1 cellular context compared by ENCODE assay signal in genomic region chr2:103176289-103176915, GRCh38.
TF ChIP-seq lines count a peak whose summit lies in the region.

No MANE protein-coding gene starts in this region.

TF ChIP-seq in GM23338, 12 proteins besides CTCF, POLR2A, EP300 and RAD21:
- no peak for TF ChIP-seq ETS1 (IDR thresholded peaks at IDR 0.05)
- TF ChIP-seq ZNF462 (CRISPR knock-in tag; IDR thresholded peaks at IDR 0.05), result no peak
- no peak for TF ChIP-seq POLR2AphosphoS5 (IDR thresholded peaks at IDR 0.05; ENCODE audit: low read depth)
- no peak for TF ChIP-seq JUNB (IDR thresholded peaks at IDR 0.05; ENCODE audit: unreplicated experiment)
